In genomic region chr22:20563464-20563906, GRCh38 we compare ENCODE assay signal across 1 cellular context.
TF ChIP-seq lines count a peak whose summit lies in the region.

No MANE protein-coding gene starts in this region.

TF ChIP-seq in K562, 482 proteins besides CTCF, POLR2A, EP300 and RAD21 (continued from another document and continues in another):
- TF ChIP-seq ZC3H11A (IDR thresholded peaks at IDR 0.05; ENCODE audit: low read depth, low read length), result 0 out of 2 replicates have a peak, but pooled peaks have one; percentile 17
- TF ChIP-seq HMG20B (CRISPR knock-in tag; IDR thresholded peaks at IDR 0.05), result no peak
- no peak for TF ChIP-seq PHF20 (IDR thresholded peaks at IDR 0.05; ENCODE audit: partially characterized antibody)
- TF ChIP-seq DACH1 (IDR thresholded peaks at IDR 0.05; ENCODE audit: partially characterized antibody), result no peak
- TF ChIP-seq KDM5B (IDR thresholded peaks at IDR 0.05; ENCODE audit: insufficient replicate concordance, low read depth, low read length), result peak; percentile 29
- TF ChIP-seq CBX3 (IDR thresholded peaks at IDR 0.05; ENCODE audit: borderline replicate concordance in 1 of 2, low read length in 2 of 2), result no peak
- no peak for TF ChIP-seq ZNF584 (CRISPR knock-in tag; IDR thresholded peaks at IDR 0.05; ENCODE audit: low read depth)
- TF ChIP-seq, protein P1, sequence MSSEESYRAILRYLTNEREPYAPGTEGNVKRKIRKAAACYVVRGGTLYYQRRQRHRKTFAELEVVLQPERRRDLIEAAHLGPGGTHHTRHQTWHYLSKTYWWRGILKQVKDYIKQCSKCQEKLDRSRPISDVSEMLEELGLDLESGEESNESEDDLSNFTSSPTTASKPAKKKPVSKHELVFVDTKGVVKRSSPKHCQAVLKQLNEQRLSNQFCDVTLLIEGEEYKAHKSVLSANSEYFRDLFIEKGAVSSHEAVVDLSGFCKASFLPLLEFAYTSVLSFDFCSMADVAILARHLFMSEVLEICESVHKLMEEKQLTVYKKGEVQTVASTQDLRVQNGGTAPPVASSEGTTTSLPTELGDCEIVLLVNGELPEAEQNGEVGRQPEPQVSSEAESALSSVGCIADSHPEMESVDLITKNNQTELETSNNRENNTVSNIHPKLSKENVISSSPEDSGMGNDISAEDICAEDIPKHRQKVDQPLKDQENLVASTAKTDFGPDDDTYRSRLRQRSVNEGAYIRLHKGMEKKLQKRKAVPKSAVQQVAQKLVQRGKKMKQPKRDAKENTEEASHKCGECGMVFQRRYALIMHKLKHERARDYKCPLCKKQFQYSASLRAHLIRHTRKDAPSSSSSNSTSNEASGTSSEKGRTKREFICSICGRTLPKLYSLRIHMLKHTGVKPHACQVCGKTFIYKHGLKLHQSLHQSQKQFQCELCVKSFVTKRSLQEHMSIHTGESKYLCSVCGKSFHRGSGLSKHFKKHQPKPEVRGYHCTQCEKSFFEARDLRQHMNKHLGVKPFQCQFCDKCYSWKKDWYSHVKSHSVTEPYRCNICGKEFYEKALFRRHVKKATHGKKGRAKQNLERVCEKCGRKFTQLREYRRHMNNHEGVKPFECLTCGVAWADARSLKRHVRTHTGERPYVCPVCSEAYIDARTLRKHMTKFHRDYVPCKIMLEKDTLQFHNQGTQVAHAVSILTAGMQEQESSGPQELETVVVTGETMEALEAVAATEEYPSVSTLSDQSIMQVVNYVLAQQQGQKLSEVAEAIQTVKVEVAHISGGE (CRISPR knock-in tag; IDR thresholded peaks at IDR 0.05), result peak in 1 of 3 experiments; percentile 25; a peak in 1 of 6 replicates
- no peak for TF ChIP-seq ZBTB49 (CRISPR knock-in tag; IDR thresholded peaks at IDR 0.05; ENCODE audit: borderline replicate concordance)
- no peak for TF ChIP-seq TAL1 (IDR thresholded peaks at IDR 0.05)
- TF ChIP-seq TCF3 (CRISPR knock-in tag; IDR thresholded peaks at IDR 0.05), result no peak
- TF ChIP-seq, protein P2, sequence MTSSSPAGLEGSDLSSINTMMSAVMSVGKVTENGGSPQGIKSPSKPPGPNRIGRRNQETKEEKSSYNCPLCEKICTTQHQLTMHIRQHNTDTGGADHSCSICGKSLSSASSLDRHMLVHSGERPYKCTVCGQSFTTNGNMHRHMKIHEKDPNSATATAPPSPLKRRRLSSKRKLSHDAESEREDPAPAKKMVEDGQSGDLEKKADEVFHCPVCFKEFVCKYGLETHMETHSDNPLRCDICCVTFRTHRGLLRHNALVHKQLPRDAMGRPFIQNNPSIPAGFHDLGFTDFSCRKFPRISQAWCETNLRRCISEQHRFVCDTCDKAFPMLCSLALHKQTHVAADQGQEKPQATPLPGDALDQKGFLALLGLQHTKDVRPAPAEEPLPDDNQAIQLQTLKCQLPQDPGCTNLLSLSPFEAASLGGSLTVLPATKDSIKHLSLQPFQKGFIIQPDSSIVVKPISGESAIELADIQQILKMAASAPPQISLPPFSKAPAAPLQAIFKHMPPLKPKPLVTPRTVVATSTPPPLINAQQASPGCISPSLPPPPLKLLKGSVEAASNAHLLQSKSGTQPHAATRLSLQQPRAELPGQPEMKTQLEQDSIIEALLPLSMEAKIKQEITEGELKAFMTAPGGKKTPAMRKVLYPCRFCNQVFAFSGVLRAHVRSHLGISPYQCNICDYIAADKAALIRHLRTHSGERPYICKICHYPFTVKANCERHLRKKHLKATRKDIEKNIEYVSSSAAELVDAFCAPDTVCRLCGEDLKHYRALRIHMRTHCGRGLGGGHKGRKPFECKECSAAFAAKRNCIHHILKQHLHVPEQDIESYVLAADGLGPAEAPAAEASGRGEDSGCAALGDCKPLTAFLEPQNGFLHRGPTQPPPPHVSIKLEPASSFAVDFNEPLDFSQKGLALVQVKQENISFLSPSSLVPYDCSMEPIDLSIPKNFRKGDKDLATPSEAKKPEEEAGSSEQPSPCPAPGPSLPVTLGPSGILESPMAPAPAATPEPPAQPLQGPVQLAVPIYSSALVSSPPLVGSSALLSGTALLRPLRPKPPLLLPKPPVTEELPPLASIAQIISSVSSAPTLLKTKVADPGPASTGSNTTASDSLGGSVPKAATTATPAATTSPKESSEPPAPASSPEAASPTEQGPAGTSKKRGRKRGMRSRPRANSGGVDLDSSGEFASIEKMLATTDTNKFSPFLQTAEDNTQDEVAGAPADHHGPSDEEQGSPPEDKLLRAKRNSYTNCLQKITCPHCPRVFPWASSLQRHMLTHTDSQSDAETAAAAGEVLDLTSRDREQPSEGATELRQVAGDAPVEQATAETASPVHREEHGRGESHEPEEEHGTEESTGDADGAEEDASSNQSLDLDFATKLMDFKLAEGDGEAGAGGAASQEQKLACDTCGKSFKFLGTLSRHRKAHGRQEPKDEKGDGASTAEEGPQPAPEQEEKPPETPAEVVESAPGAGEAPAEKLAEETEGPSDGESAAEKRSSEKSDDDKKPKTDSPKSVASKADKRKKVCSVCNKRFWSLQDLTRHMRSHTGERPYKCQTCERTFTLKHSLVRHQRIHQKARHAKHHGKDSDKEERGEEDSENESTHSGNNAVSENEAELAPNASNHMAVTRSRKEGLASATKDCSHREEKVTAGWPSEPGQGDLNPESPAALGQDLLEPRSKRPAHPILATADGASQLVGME (CRISPR knock-in tag; IDR thresholded peaks at IDR 0.05), result no peak
- no peak for TF ChIP-seq HDAC2 (IDR thresholded peaks at IDR 0.05)
- TF ChIP-seq, protein P3, sequence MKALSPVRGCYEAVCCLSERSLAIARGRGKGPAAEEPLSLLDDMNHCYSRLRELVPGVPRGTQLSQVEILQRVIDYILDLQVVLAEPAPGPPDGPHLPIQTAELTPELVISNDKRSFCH (CRISPR knock-in tag; IDR thresholded peaks at IDR 0.05), result no peak
- TF ChIP-seq, protein P3 (tag; IDR thresholded peaks at IDR 0.05), result no peak
- TF ChIP-seq ATF1 (CRISPR knock-in tag; IDR thresholded peaks at IDR 0.05), result no peak
- no peak for TF ChIP-seq ATF1 (tag; IDR thresholded peaks at IDR 0.05)
- TF ChIP-seq ATF7 (IDR thresholded peaks at IDR 0.05), result no peak
- no peak for TF ChIP-seq SMAD3 (CRISPR knock-in tag; conservative IDR thresholded peaks at IDR 0.05)
- TF ChIP-seq, protein P4, sequence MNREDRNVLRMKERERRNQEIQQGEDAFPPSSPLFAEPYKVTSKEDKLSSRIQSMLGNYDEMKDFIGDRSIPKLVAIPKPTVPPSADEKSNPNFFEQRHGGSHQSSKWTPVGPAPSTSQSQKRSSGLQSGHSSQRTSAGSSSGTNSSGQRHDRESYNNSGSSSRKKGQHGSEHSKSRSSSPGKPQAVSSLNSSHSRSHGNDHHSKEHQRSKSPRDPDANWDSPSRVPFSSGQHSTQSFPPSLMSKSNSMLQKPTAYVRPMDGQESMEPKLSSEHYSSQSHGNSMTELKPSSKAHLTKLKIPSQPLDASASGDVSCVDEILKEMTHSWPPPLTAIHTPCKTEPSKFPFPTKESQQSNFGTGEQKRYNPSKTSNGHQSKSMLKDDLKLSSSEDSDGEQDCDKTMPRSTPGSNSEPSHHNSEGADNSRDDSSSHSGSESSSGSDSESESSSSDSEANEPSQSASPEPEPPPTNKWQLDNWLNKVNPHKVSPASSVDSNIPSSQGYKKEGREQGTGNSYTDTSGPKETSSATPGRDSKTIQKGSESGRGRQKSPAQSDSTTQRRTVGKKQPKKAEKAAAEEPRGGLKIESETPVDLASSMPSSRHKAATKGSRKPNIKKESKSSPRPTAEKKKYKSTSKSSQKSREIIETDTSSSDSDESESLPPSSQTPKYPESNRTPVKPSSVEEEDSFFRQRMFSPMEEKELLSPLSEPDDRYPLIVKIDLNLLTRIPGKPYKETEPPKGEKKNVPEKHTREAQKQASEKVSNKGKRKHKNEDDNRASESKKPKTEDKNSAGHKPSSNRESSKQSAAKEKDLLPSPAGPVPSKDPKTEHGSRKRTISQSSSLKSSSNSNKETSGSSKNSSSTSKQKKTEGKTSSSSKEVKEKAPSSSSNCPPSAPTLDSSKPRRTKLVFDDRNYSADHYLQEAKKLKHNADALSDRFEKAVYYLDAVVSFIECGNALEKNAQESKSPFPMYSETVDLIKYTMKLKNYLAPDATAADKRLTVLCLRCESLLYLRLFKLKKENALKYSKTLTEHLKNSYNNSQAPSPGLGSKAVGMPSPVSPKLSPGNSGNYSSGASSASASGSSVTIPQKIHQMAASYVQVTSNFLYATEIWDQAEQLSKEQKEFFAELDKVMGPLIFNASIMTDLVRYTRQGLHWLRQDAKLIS (CRISPR knock-in tag; IDR thresholded peaks at IDR 0.05), result no peak
- no peak for TF ChIP-seq ZNF232 (CRISPR knock-in tag; IDR thresholded peaks at IDR 0.05)
- TF ChIP-seq, protein P5, sequence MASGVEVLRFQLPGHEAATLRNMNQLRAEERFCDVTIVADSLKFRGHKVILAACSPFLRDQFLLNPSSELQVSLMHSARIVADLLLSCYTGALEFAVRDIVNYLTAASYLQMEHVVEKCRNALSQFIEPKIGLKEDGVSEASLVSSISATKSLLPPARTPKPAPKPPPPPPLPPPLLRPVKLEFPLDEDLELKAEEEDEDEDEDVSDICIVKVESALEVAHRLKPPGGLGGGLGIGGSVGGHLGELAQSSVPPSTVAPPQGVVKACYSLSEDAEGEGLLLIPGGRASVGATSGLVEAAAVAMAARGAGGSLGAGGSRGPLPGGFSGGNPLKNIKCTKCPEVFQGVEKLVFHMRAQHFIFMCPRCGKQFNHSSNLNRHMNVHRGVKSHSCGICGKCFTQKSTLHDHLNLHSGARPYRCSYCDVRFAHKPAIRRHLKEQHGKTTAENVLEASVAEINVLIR (CRISPR knock-in tag; IDR thresholded peaks at IDR 0.05), result no peak
- TF ChIP-seq RFX5 (IDR thresholded peaks at IDR 0.05; ENCODE audit: low read depth, low read length), result no peak
- TF ChIP-seq MCM3 (IDR thresholded peaks at IDR 0.05), result no peak
- 0 out of 2 replicates have a peak, but pooled peaks have one; percentile 53 for TF ChIP-seq HDAC8 (tag; IDR thresholded peaks at IDR 0.05)
- TF ChIP-seq SAFB2 (IDR thresholded peaks at IDR 0.05; ENCODE audit: borderline replicate concordance, low read depth, low read length, severe bottlenecking), result no peak
- no peak for TF ChIP-seq HSF4 (CRISPR knock-in tag; IDR thresholded peaks at IDR 0.05; ENCODE audit: borderline replicate concordance)
- TF ChIP-seq NR3C1 (CRISPR knock-in tag; IDR thresholded peaks at IDR 0.05), result no peak
- TF ChIP-seq HOXB6 (CRISPR knock-in tag; IDR thresholded peaks at IDR 0.05; ENCODE audit: borderline replicate concordance), result no peak
- TF ChIP-seq RHOXF2B (CRISPR knock-in tag; conservative IDR thresholded peaks at IDR 0.05), result no peak
- no peak for TF ChIP-seq SMARCC2 (IDR thresholded peaks at IDR 0.05; ENCODE audit: low read depth)
- no peak for TF ChIP-seq USF1 (CRISPR knock-in tag; IDR thresholded peaks at IDR 0.05)
- TF ChIP-seq CHD2 (IDR thresholded peaks at IDR 0.05; ENCODE audit: low read depth, low read length), result peak; percentile 23; the same call in 1 of the 2 replicates
- no peak for TF ChIP-seq PTRF (tag; IDR thresholded peaks at IDR 0.05)
- TF ChIP-seq, protein P6, sequence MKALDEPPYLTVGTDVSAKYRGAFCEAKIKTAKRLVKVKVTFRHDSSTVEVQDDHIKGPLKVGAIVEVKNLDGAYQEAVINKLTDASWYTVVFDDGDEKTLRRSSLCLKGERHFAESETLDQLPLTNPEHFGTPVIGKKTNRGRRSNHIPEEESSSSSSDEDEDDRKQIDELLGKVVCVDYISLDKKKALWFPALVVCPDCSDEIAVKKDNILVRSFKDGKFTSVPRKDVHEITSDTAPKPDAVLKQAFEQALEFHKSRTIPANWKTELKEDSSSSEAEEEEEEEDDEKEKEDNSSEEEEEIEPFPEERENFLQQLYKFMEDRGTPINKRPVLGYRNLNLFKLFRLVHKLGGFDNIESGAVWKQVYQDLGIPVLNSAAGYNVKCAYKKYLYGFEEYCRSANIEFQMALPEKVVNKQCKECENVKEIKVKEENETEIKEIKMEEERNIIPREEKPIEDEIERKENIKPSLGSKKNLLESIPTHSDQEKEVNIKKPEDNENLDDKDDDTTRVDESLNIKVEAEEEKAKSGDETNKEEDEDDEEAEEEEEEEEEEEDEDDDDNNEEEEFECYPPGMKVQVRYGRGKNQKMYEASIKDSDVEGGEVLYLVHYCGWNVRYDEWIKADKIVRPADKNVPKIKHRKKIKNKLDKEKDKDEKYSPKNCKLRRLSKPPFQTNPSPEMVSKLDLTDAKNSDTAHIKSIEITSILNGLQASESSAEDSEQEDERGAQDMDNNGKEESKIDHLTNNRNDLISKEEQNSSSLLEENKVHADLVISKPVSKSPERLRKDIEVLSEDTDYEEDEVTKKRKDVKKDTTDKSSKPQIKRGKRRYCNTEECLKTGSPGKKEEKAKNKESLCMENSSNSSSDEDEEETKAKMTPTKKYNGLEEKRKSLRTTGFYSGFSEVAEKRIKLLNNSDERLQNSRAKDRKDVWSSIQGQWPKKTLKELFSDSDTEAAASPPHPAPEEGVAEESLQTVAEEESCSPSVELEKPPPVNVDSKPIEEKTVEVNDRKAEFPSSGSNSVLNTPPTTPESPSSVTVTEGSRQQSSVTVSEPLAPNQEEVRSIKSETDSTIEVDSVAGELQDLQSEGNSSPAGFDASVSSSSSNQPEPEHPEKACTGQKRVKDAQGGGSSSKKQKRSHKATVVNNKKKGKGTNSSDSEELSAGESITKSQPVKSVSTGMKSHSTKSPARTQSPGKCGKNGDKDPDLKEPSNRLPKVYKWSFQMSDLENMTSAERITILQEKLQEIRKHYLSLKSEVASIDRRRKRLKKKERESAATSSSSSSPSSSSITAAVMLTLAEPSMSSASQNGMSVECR (CRISPR knock-in tag; IDR thresholded peaks at IDR 0.05), result no peak
- TF ChIP-seq, protein P7, sequence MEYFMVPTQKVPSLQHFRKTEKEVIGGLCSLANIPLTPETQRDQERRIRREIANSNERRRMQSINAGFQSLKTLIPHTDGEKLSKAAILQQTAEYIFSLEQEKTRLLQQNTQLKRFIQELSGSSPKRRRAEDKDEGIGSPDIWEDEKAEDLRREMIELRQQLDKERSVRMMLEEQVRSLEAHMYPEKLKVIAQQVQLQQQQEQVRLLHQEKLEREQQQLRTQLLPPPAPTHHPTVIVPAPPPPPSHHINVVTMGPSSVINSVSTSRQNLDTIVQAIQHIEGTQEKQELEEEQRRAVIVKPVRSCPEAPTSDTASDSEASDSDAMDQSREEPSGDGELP (CRISPR knock-in tag; IDR thresholded peaks at IDR 0.05; ENCODE audit: borderline replicate concordance), result no peak
